ENCODE assay signal across 22 cellular contexts in genomic region chr16:8808613-8809353, GRCh38. TPM values are rescaled to one million over a fixed set of nuclear protein-coding genes. Genes with fewer than 3 reads are reported as not detected.
A peak's percentile ranks its signal among the peaks of the same experiment; 100 is the strongest.
DNase-seq lines count a peak whose midpoint lies in the region; ATAC-seq, FAIRE-seq and TF ChIP-seq lines count a peak whose summit lies in the region.
"Had no signal": no experiment of that assay in that cellular context is flagged by ENCODE, and none has a peak within 500 bp of the region (broad histone marks: within the 10 kb centered on the region; RNA-seq: fewer than 3 reads in every experiment).

No MANE protein-coding gene starts in this region.

- H3K27me3 ChIP-seq in GM23338 (ENCODE audit: insufficient read depth) (no peaks in the 10 kb centered on the region), liver (ENCODE audit: control insufficient read depth in 4 of 4, insufficient read depth in 4 of 4, low read length in 3 of 4) (no peaks in the 10 kb centered on the region), subcutaneous abdominal adipose tissue (ENCODE audit: control insufficient read depth in 5 of 5, insufficient read depth in 4 of 5, low read length in 5 of 5) (no peaks in the 10 kb centered on the region)
- H3K27me3 ChIP-seq: BLaER1 treated with 17β-estradiol and CSF1 and Interleukin-3, amounts not matched to agents 10 nM and 100 nM; MG63 had no signal

- H3K4me2 ChIP-seq in GM23338: no peak overlapping the region
- H3K4me2 ChIP-seq: BLaER1 treated with 17β-estradiol and CSF1 and Interleukin-3, amounts not matched to agents 10 nM and 100 nM; SK-N-SH had no signal

- ATAC-seq in GM23338: no peak
- ATAC-seq: CD8-positive, alpha-beta T cell; K562; Panc1 had no signal

- H3K9me2 ChIP-seq in GM23338 (ENCODE audit: insufficient read depth): no peaks in the 10 kb centered on the region
- H3K9me2 ChIP-seq: SK-N-SH had no signal

- H3K27me3 Mint-ChIP-seq in GM23338 (ENCODE audit: insufficient read depth, low read depth, poor library complexity): peaks cover 9% of the 10 kb centered on the region

- TF ChIP-seq CTCF in GM23338 (conservative IDR thresholded peaks at IDR 0.05; ENCODE audit: low read depth in 2 of 2) (no peak), liver (IDR thresholded peaks at IDR 0.05; ENCODE audit: low read depth, low read length, missing input control) (no peak)

- H3K36me3 ChIP-seq in GM23338 (ENCODE audit: insufficient read depth) (peaks cover 77% of the 10 kb centered on the region), liver (ENCODE audit: control insufficient read depth in 4 of 4, insufficient read depth in 3 of 4, low read depth in 1 of 4, low read length in 3 of 4) (peaks cover 29 to 86% (median 62%) of the 10 kb centered on the region in 4 donors), subcutaneous abdominal adipose tissue (ENCODE audit: control insufficient read depth in 5 of 5, insufficient read depth in 5 of 5, low read length in 5 of 5) (peaks cover 24 to 96% (median 70%) of the 10 kb centered on the region in 5 donors)

- DNase-seq in GM23338 (ENCODE audit: low spot score) (no peak), caudate nucleus (lab: John Stamatoyannopoulos, UW) (no peak), NCI-H187 (lab: John Stamatoyannopoulos, UW) (no peak), NCI-H1694 treated with DMSO at 0.1 percent for 48 hours (lab: John Stamatoyannopoulos, UW) (no peak), HTR-8/SVneo (ENCODE audit: insufficient read length, low spot score) (no peak)
- DNase-seq: CD8-positive, alpha-beta T cell; GDM1; H7; MG63; NCI-H1048; NCI-H1417 treated with DMSO at 0.1 percent for 48 hours; NCI-H1930; NCI-H2227 treated with DMSO at 0.1 percent for 48 hours; NCI-H510A treated with DMSO at 0.1 percent for 48 hours; NCI-H748 treated with DMSO at 0.1 percent for 48 hours; SIG-M5; SK-N-SH had no signal

- WGBS in liver: 44% methylated on average over 11 of the region's 11 CpGs

- H3F3A ChIP-seq in GM23338 (replicated peaks; ENCODE audit: low read depth): peaks cover 16% of the 10 kb centered on the region; the same call in 1 of the 2 replicates

- H3K9me3 Mint-ChIP-seq in GM23338: no peaks in the 10 kb centered on the region; the same call in 2 of the 3 replicates
- H3K9me3 Mint-ChIP-seq: CD8-positive, alpha-beta T cell had no signal

- H3K79me2 ChIP-seq in GM23338 (replicated peaks; ENCODE audit: insufficient read depth): peaks cover 39% of the 10 kb centered on the region

- FAIRE-seq in HTR-8/SVneo (lab: Jason Lieb, UNC): no peak
- FAIRE-seq: K562 had no signal

- no peaks in the 10 kb centered on the region for H3K4me1 ChIP-seq in GM23338 (ENCODE audit: insufficient read depth)
- peaks cover 0 to 18% (median 16%) of the 10 kb centered on the region in 4 donors for H3K4me1 ChIP-seq in liver (ENCODE audit: control insufficient read depth in 4 of 4, insufficient read depth in 4 of 4, low read length in 3 of 4)
- H3K4me1 ChIP-seq in subcutaneous abdominal adipose tissue (ENCODE audit: control insufficient read depth in 5 of 5, insufficient read depth in 5 of 5, low read length in 5 of 5): peaks cover 2 to 14% (median 5%) of the 10 kb centered on the region in 5 donors
- H3K4me1 ChIP-seq: BLaER1 treated with 17β-estradiol and CSF1 and Interleukin-3, amounts not matched to agents 10 nM and 100 nM had no signal

- no peak for TF ChIP-seq RAD21 in liver (IDR thresholded peaks at IDR 0.05)

- H3K4me3 Mint-ChIP-seq in GM23338: no peak overlapping the region
- H3K4me3 Mint-ChIP-seq: CD8-positive, alpha-beta T cell had no signal

- H3K4me3 ChIP-seq in GM23338: no peak overlapping the region
- no peak overlapping the region for H3K4me3 ChIP-seq in liver (ENCODE audit: low read depth in 1 of 3, low read length in 3 of 3)
- no peak overlapping the region for H3K4me3 ChIP-seq in subcutaneous abdominal adipose tissue (ENCODE audit: low read depth in 1 of 5, low read length in 5 of 5)
- H3K4me3 ChIP-seq: BLaER1 treated with 17β-estradiol and CSF1 and Interleukin-3, amounts not matched to agents 10 nM and 100 nM; K562; MG63 had no signal

- H3K9me3 ChIP-seq in liver (ENCODE audit: control insufficient read depth in 4 of 4, low read length in 3 of 4): no peaks in the 10 kb centered on the region
- no peaks in the 10 kb centered on the region for H3K9me3 ChIP-seq in subcutaneous abdominal adipose tissue (ENCODE audit: control insufficient read depth in 5 of 5, low read length in 5 of 5)
- H3K9me3 ChIP-seq: BLaER1 treated with 17β-estradiol and CSF1 and Interleukin-3, amounts not matched to agents 10 nM and 100 nM; MG63; SK-N-SH had no signal

- peaks cover 15% of the 10 kb centered on the region for H4K20me1 ChIP-seq in GM23338 (replicated peaks; ENCODE audit: insufficient read depth)

- peak overlapping the region; percentile 14; the same call in 1 of the 2 replicates for H3K27ac ChIP-seq in GM23338 (ENCODE audit: low read depth)
- H3K27ac ChIP-seq in caudate nucleus (ENCODE audit: low read depth, low read length): peak overlapping the region; percentile 85
- H3K27ac ChIP-seq in liver (ENCODE audit: low read depth in 1 of 2, low read length in 2 of 2): peak overlapping the region; percentile 63 to 64
- H3K27ac ChIP-seq in subcutaneous abdominal adipose tissue (ENCODE audit: low read depth, low read length): peak overlapping the region; percentile 22
- H3K27ac ChIP-seq: BLaER1 treated with 17β-estradiol and CSF1 and Interleukin-3, amounts not matched to agents 10 nM and 100 nM had no signal

- peak overlapping the region in 1 of 2 donors; percentile 27 for H3K9ac ChIP-seq in liver (ENCODE audit: low read depth in 1 of 2, low read length in 2 of 2)
- H3K9ac ChIP-seq in subcutaneous abdominal adipose tissue (ENCODE audit: low read length in 5 of 5): peak overlapping the region in 1 of 5 donors; percentile 4
- H3K9ac ChIP-seq: SK-N-SH had no signal

- H3K27ac Mint-ChIP-seq in GM23338: no peak overlapping the region; the same call in 1 of the 2 replicates
- H3K27ac Mint-ChIP-seq: CD8-positive, alpha-beta T cell had no signal

- H3K36me3 Mint-ChIP-seq in GM23338 (ENCODE audit: low read depth): peaks cover 95% of the 10 kb centered on the region

- no peak overlapping the region for H2AFZ ChIP-seq in GM23338

- no peaks in the 10 kb centered on the region for H3K4me1 Mint-ChIP-seq in GM23338

TF ChIP-seq in liver, 16 proteins besides CTCF, POLR2A, EP300 and RAD21:
- TF ChIP-seq RXRA (IDR thresholded peaks at IDR 0.05) (peak; percentile 68 to 70), NR2F2 (IDR thresholded peaks at IDR 0.05) (peak; percentile 53), FOXA1 (IDR thresholded peaks at IDR 0.05) (no peak), HNF4A (conservative IDR thresholded peaks at IDR 0.05) (peak; percentile 97 to 98), JUND (IDR thresholded peaks at IDR 0.05) (peak; percentile 34 to 37), HNF4G (IDR thresholded peaks at IDR 0.05) (peak; percentile 86), ZBTB33 (IDR thresholded peaks at IDR 0.05) (peak; percentile 7), EGR1 (IDR thresholded peaks at IDR 0.05; ENCODE audit: low read depth in 2 of 2) (no peak), SP1 (IDR thresholded peaks at IDR 0.05) (peak; percentile 71), TAF1 (conservative IDR thresholded peaks at IDR 0.05) (no peak), YY1 (IDR thresholded peaks at IDR 0.05) (peak; percentile 24)
- TF ChIP-seq, protein P1, sequence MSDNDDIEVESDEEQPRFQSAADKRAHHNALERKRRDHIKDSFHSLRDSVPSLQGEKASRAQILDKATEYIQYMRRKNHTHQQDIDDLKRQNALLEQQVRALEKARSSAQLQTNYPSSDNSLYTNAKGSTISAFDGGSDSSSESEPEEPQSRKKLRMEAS (IDR thresholded peaks at IDR 0.05): peak; percentile 29
- TF ChIP-seq, protein P2, sequence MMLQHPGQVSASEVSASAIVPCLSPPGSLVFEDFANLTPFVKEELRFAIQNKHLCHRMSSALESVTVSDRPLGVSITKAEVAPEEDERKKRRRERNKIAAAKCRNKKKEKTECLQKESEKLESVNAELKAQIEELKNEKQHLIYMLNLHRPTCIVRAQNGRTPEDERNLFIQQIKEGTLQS (IDR thresholded peaks at IDR 0.05): no peak

RNA-seq across cellular contexts. Expression of gene PMM2, which starts 11.1 kb away (rescaled TPM):
- total RNA-seq in GM23338 (2014; rRNA removed; shearing (Covaris generic)): 38.2 and 45.1 TPM in 2 replicates
- polyA plus RNA-seq in GM23338 (2016; fragmentation: Nextera tagmentation; extraction: Ambion mirVana) (60.4 and 64.0 TPM in 2 replicates), liver (10 to 100 TPM; 22.0 to 38.0 TPM)
- total RNA-seq in liver: 10 to 100 TPM in 1 of 2 donors, 1 to 10 TPM in 1; 6.8 to 38.9 TPM

RNA-seq across cellular contexts. Expression of gene TMEM186, which starts 11.3 kb away (rescaled TPM):
- total RNA-seq in GM23338 (2014; rRNA removed; shearing (Covaris generic)): 8.3 and 11.2 TPM in 2 replicates
- polyA plus RNA-seq in GM23338 (2016; fragmentation: Nextera tagmentation; extraction: Ambion mirVana) (11.7 and 14.8 TPM in 2 replicates), liver (10 to 100 TPM in 1 of 2 donors, 1 to 10 TPM in 1; 7.6 to 11.0 TPM)
- total RNA-seq in liver: 1 to 10 TPM; 3.3 to 6.5 TPM

Comparison
In these comparisons a context has a peak if more than half of its experiments do, and no peak if none do; other contexts are left out.
1. H3K27ac ChIP-seq: peak in every context shown above with its lines; median percentile 85 in caudate nucleus; 64 in liver; 22 in subcutaneous abdominal adipose tissue; 14 in GM23338.